In the genomic region with DNA sequence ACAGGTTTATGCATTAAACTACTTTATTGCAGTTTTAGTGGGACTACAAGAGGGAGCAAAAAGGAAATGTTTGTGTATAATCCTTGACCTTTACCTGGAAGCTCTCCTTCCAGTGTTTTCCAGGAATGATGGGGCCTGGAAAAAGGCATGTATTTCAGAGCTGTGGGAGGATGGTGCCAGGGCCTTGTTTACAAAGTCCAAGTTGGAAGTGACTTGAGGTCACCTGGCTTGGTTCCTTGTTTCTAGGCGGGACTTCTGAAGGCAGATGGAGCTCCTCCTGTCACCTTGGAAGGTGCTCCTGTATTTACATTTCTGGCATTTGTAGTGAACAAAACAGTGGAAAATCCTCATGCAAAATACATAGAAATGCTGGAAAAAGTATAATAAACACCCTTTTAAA, we compare ENCODE assay signal across 20 cellular contexts.
"Had no signal": no experiment of that assay in that cellular context is flagged by ENCODE, and none has a peak within 500 bp of the region (broad histone marks: within the 10 kb centered on the region; RNA-seq: fewer than 3 reads in every experiment).

No MANE protein-coding gene starts in this region.

- ATAC-seq: activated T-helper 17 cell treated with anti-CD3 and anti-CD28 coated beads, Interleukin-2, amount 50 U/mL, for 72 hours; esophagus mucosa; gastroesophageal sphincter; heart left ventricle; left ventricle myocardium superior; natural killer cell treated with Interleukin-12 subunit alpha and Interleukin-12 subunit beta and Interleukin-15 and Interleukin-18, amount 100 ng/mL, for 72 hours; stimulated activated naive CD8-positive, alpha-beta T cell treated with anti-CD3 and anti-CD28 coated beads, Interleukin-15, amount 100 ng/mL, for 72 hours; WTC11 had no signal

- H3K27ac Mint-ChIP-seq: activated CD4-positive, alpha-beta memory T cell treated with anti-CD3 and anti-CD28 coated beads, Interleukin-2, amount 10 ng/mL, durations not matched to agents 7 days and 5 days; activated naive CD8-positive, alpha-beta T cell treated with anti-CD3 and anti-CD28 coated beads, Interleukin-2, amount 10 ng/mL, durations not matched to agents 7 days and 5 days; activated T-helper 17 cell treated with anti-CD3 and anti-CD28 coated beads, Interleukin-2, amount 50 U/mL, for 72 hours; natural killer cell treated with Interleukin-12 subunit alpha and Interleukin-12 subunit beta and Interleukin-15 and Interleukin-18, amount 100 ng/mL, for 72 hours; stimulated activated naive CD8-positive, alpha-beta T cell treated with anti-CD3 and anti-CD28 coated beads, Interleukin-15, amount 100 ng/mL, for 72 hours; WTC11 had no signal

- H3K27ac ChIP-seq: coronary artery, gastroesophageal sphincter, heart left ventricle, neutrophil, SK-N-MC, upper lobe of left lung had no signal

- H3K36me3 ChIP-seq: gastroesophageal sphincter, heart left ventricle, neutrophil, upper lobe of left lung had no signal

- H3K4me1 Mint-ChIP-seq: activated CD4-positive, alpha-beta memory T cell treated with anti-CD3 and anti-CD28 coated beads, Interleukin-2, amount 10 ng/mL, durations not matched to agents 7 days and 5 days had no signal

- H3K27me3 ChIP-seq: gastroesophageal sphincter, heart left ventricle, neutrophil, upper lobe of left lung had no signal

- DNase-seq: activated CD4-positive, alpha-beta memory T cell treated with anti-CD3 and anti-CD28 coated beads, Interleukin-2, amount 10 ng/mL, durations not matched to agents 7 days and 5 days; activated CD4-positive, alpha-beta T cell treated with anti-CD3 and anti-CD28 coated beads for 4 hours; activated naive CD4-positive, alpha-beta T cell; activated naive CD8-positive, alpha-beta T cell treated with anti-CD3 and anti-CD28 coated beads, Interleukin-2, amount 10 ng/mL, durations not matched to agents 7 days and 5 days; activated T-cell treated with anti-CD3 and anti-CD28 coated beads, Interleukin-2, amount 50 U/mL, for 1 hour; amygdala; heart left ventricle; left ventricle myocardium superior; mesenchymal stem cell; stimulated activated CD4-positive, alpha-beta T cell treated with anti-CD3 and anti-CD28 coated beads, Interleukin-2, amount 100 ng/mL, for 48 hours; stimulated activated naive CD8-positive, alpha-beta T cell treated with anti-CD3 and anti-CD28 coated beads, Interleukin-15, amount 100 ng/mL, for 72 hours; upper lobe of left lung had no signal

- H3K9me3 Mint-ChIP-seq: natural killer cell treated with Interleukin-12 subunit alpha and Interleukin-12 subunit beta and Interleukin-15 and Interleukin-18, amount 100 ng/mL, for 72 hours had no signal

- H3K4me3 Mint-ChIP-seq: activated CD4-positive, alpha-beta memory T cell treated with anti-CD3 and anti-CD28 coated beads, Interleukin-2, amount 10 ng/mL, durations not matched to agents 7 days and 5 days; activated naive CD8-positive, alpha-beta T cell treated with anti-CD3 and anti-CD28 coated beads, Interleukin-2, amount 10 ng/mL, durations not matched to agents 7 days and 5 days; activated T-helper 17 cell treated with anti-CD3 and anti-CD28 coated beads, Interleukin-2, amount 50 U/mL, for 72 hours; natural killer cell treated with Interleukin-12 subunit alpha and Interleukin-12 subunit beta and Interleukin-15 and Interleukin-18, amount 100 ng/mL, for 72 hours; stimulated activated naive CD8-positive, alpha-beta T cell treated with anti-CD3 and anti-CD28 coated beads, Interleukin-15, amount 100 ng/mL, for 72 hours; WTC11 had no signal

- H3K27me3 Mint-ChIP-seq: activated CD4-positive, alpha-beta memory T cell treated with anti-CD3 and anti-CD28 coated beads, Interleukin-2, amount 10 ng/mL, durations not matched to agents 7 days and 5 days; activated T-helper 17 cell treated with anti-CD3 and anti-CD28 coated beads, Interleukin-2, amount 50 U/mL, for 72 hours; natural killer cell treated with Interleukin-12 subunit alpha and Interleukin-12 subunit beta and Interleukin-15 and Interleukin-18, amount 100 ng/mL, for 72 hours; stimulated activated naive CD8-positive, alpha-beta T cell treated with anti-CD3 and anti-CD28 coated beads, Interleukin-15, amount 100 ng/mL, for 72 hours had no signal

- H3K4me3 ChIP-seq: coronary artery, gastroesophageal sphincter, heart left ventricle, SK-N-MC, upper lobe of left lung had no signal
